In the genomic region with DNA sequence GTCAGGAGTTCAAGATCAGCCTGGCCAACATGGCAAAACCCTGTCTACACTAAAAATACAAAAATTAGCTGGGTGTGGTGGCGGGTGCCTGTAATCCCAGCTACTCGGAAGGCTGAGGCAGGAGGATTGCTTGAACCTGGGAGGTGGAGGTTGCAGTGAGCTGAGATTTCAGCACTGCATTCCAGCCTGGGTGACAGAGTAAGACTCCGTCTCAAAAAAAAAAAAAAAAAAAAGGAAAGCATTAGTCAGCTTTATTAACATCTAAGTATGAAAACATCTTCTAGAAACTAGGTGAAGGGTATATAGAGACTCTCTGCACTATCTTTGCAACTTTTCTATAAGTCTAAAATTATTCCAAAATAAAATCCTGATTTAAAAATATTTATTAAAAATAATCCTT, we compare ENCODE assay signal across 1 cellular context.
A peak's percentile ranks its signal among the peaks of the same experiment; 100 is the strongest.
TF ChIP-seq lines count a peak whose summit lies in the region.

No MANE protein-coding gene starts in this region.

TF ChIP-seq in IMR-90, 13 proteins besides CTCF, POLR2A, EP300 and RAD21:
- 0 out of 2 replicates have a peak, but pooled peaks have one; percentile 24 for TF ChIP-seq MAFK (IDR thresholded peaks at IDR 0.05; ENCODE audit: low read depth, low read length)
